8 cellular contexts compared by ENCODE assay signal in the genomic region with DNA sequence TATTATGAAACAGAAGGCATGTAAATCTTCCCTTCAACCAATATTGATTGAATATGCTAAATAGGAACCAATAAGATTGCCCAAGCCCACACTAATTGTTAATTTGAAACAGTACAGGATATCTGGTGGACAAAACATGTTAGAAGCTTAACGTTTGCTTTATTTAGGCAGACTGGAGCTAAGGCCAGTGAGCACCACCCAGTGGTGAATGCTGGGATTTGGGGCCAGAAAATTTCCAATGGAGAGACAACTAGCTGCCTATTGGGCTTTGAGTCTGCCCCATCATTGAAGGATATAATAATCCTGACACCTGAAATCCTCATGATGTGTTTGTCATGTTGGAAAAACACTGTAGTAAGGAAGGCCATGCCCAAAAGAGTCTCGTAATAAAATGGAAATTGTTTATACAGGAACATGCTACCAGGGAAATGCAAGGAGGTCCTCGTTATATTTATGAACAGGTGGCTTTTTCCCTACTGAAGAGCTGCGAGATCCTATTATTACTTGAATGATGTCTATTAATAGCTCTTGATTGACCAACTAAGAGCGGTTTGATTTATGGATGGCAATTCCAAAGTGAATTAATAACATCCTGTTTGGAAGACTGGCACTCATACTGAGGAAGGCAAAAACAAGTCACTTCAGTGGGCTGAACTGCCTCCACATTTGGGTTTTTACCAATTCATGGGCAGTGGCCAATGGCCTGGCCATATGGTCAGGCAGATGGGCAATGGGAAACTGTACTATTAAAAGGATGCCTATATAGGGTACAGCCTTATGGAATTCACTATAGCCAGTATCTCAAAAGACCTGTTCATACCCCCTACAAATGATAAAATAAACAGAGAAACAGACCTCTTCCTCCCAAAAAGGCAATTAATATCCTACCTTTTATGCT. TPM values are rescaled to one million over a fixed set of nuclear protein-coding genes. Genes with fewer than 3 reads are reported as not detected.
DNase-seq lines count a peak whose midpoint lies in the region; ATAC-seq, FAIRE-seq and TF ChIP-seq lines count a peak whose summit lies in the region.

No MANE protein-coding gene starts in this region.

- H3K4me3 Mint-ChIP-seq in Caco-2 (ENCODE audit: unreplicated experiment), result no peak overlapping the region

- CTCF ChIA-PET in Caco-2 (lab: Charles Lee) (interaction anchor here (1.0 to 1.3 kb wide), 4 partner anchors 102 to 239 kb away, joined by 3 to 5 read pairs (median 4); no protein-coding TSS in a partner anchor), HEK293 (lab: Yijun Ruan, JAX) (interaction anchor here (0.6 to 3.3 kb wide), 37 partner anchors 8 to 722 kb away, joined by 3 to 57 read pairs (median 4); partner anchors contain the start of gene CD33)

- intact Hi-C loops in Caco-2 (cut with micrococcal nuclease; ENCODE audit: unreplicated experiment), result loop anchor here (1.0 kb wide), 1 partner anchor 99 kb away; no protein-coding TSS in a partner anchor

- H3K9me3 Mint-ChIP-seq in Caco-2 (ENCODE audit: unreplicated experiment), result no peaks in the 10 kb centered on the region

- TF ChIP-seq CTCF in Caco-2 (IDR thresholded peaks at IDR 0.05; ENCODE audit: insufficient read depth in 1 of 2, low read depth in 1 of 2, low read length in 1 of 2, severe bottlenecking in 1 of 2, unreplicated experiment in 1 of 2), result peak; percentile 67 to 83
- TF ChIP-seq CTCF in HEK293 (tag by site-specific recombination; IDR thresholded peaks at IDR 0.05), result 0 out of 2 replicates have a peak, but pooled peaks have one; percentile 45

- H2BK120ac ChIP-seq in mesenchymal stem cell (ENCODE audit: low read depth, low read length), result no peak overlapping the region

- H3K4me2 ChIP-seq in mesenchymal stem cell (ENCODE audit: low read length, poor library complexity, severe bottlenecking), result no peak overlapping the region

- H3K14ac ChIP-seq in mesenchymal stem cell (ENCODE audit: low read length in 2 of 2), result no peak overlapping the region

- DNase-seq in Caco-2 (peak in 1 of 2 experiments; percentile 57), SK-MEL-5 (ENCODE audit: low read depth, low spot score) (peak; percentile 65), T47D (ENCODE audit: low read depth in 1 of 2, low spot score in 1 of 2) (peak; percentile 18 to 58), mesenchymal stem cell (peak; percentile 6), frontal cortex (ENCODE audit: low spot score in 2 of 2) (no peak)

- POLR2A ChIA-PET in Caco-2 (lab: Charles Lee) (interaction anchor here (0.6 kb wide), 1 partner anchor 100 kb away, joined by 5 read pairs; no protein-coding TSS in a partner anchor), HEK293 (lab: Yijun Ruan, JAX) (no interaction called here)

- no peaks in the 10 kb centered on the region for H3K27me3 ChIP-seq in Caco-2 (replicated peaks; ENCODE audit: control insufficient read depth, insufficient read depth, low read length)
- H3K27me3 ChIP-seq in mesenchymal stem cell (ENCODE audit: control insufficient read depth in 1 of 2, insufficient read depth in 1 of 2, low read length in 2 of 2), result peaks cover 0 to 34% of the 10 kb centered on the region in 2 experiments

- in situ Hi-C loops in SK-MEL-5 (cut with HindIII; ENCODE audit: low pct_unique_long_range_greater_than_20kb, low sequenced_read_pairs), result no loop called here
- in situ Hi-C loops in T47D (cut with HindIII; ENCODE audit: low pct_unique_long_range_greater_than_20kb, low sequenced_read_pairs), result no loop called here

- ATAC-seq in HG02588 (IDR thresholded peaks at IDR 0.05; ENCODE audit: unreplicated experiment) (no peak), GM18861 (IDR thresholded peaks at IDR 0.05; ENCODE audit: unreplicated experiment) (no peak)

- no peaks in the 10 kb centered on the region for H3K36me3 Mint-ChIP-seq in Caco-2 (ENCODE audit: insufficient read depth, unreplicated experiment)

- H2AFZ ChIP-seq in mesenchymal stem cell (ENCODE audit: low read depth, low read length), result no peak overlapping the region

- H3K4me3 ChIP-seq in Caco-2 (ENCODE audit: low read depth, low read length) (no peak overlapping the region), HEK293 (ENCODE audit: low read depth, low read length) (no peak overlapping the region), mesenchymal stem cell (ENCODE audit: insufficient read depth in 1 of 2, low read depth in 1 of 2, low read length in 2 of 2) (no peak overlapping the region)

- H2AK5ac ChIP-seq in mesenchymal stem cell (ENCODE audit: low read length, severe bottlenecking), result no peak overlapping the region

- H4K91ac ChIP-seq in mesenchymal stem cell (ENCODE audit: low read length), result no peak overlapping the region

- 28% methylated on average over 5 of the region's 5 CpGs for WGBS in mesenchymal stem cell

- H3K9me3 ChIP-seq in Caco-2 (peaks cover 15% of the 10 kb centered on the region), HEK293 (ENCODE audit: control insufficient read depth, insufficient read depth, low read depth, low read length) (no peaks in the 10 kb centered on the region), mesenchymal stem cell (ENCODE audit: control insufficient read depth, low read length) (no peaks in the 10 kb centered on the region)

- no peak overlapping the region for H3K18ac ChIP-seq in mesenchymal stem cell (ENCODE audit: low read depth in 1 of 2, low read length in 2 of 2)

- H3K27me3 Mint-ChIP-seq in Caco-2 (ENCODE audit: insufficient read depth, unreplicated experiment), result peaks cover 4% of the 10 kb centered on the region

- H3K36me3 ChIP-seq in Caco-2 (ENCODE audit: control insufficient read depth, insufficient read depth, low read length) (no peaks in the 10 kb centered on the region), HEK293 (ENCODE audit: control insufficient read depth in 2 of 2, insufficient read depth in 1 of 2, low read length in 2 of 2) (no peaks in the 10 kb centered on the region), mesenchymal stem cell (ENCODE audit: control insufficient read depth in 1 of 2, insufficient read depth in 2 of 2, low read depth in 1 of 2, low read length in 2 of 2) (no peaks in the 10 kb centered on the region)

- H2BK5ac ChIP-seq in mesenchymal stem cell (ENCODE audit: low read depth, low read length, poor library complexity, severe bottlenecking), result no peak overlapping the region

- H4K8ac ChIP-seq in mesenchymal stem cell (ENCODE audit: low read length), result no peak overlapping the region

- no peaks in the 10 kb centered on the region for H3K4me1 Mint-ChIP-seq in Caco-2 (ENCODE audit: low read depth, unreplicated experiment)

- no peak overlapping the region for H2BK12ac ChIP-seq in mesenchymal stem cell (ENCODE audit: low read length in 2 of 2)

- no peak overlapping the region for H3K4ac ChIP-seq in mesenchymal stem cell (ENCODE audit: low read depth in 1 of 2, low read length in 2 of 2)

- H3K27ac ChIP-seq in HEK293 (ENCODE audit: extremely low read depth, low read depth, low read length) (no peak overlapping the region), mesenchymal stem cell (ENCODE audit: low read length, poor library complexity, severe bottlenecking) (no peak overlapping the region)

- no peak overlapping the region for H2BK15ac ChIP-seq in mesenchymal stem cell (ENCODE audit: low read depth, poor library complexity, severe bottlenecking)

- no peak overlapping the region for H3K27ac Mint-ChIP-seq in Caco-2 (ENCODE audit: unreplicated experiment)

- no peak overlapping the region for H3K23ac ChIP-seq in mesenchymal stem cell (ENCODE audit: low read length in 2 of 2)

- H3K79me1 ChIP-seq in mesenchymal stem cell (replicated peaks; ENCODE audit: low read length, poor library complexity, severe bottlenecking), result no peaks in the 10 kb centered on the region

- FAIRE-seq in frontal cortex (lab: Jason Lieb, UNC), result no peak

- no peak overlapping the region for H3K9ac ChIP-seq in mesenchymal stem cell (ENCODE audit: low read length)

- no TSS peak for BruUV-seq in Caco-2 (replicated peaks; lab: Mats Ljungman, UMichigan)

- H3K4me1 ChIP-seq in Caco-2, result no peaks in the 10 kb centered on the region
- H3K4me1 ChIP-seq in HEK293 (ENCODE audit: control insufficient read depth, insufficient read depth, low read length), result no peaks in the 10 kb centered on the region
- no peaks in the 10 kb centered on the region for H3K4me1 ChIP-seq in mesenchymal stem cell (ENCODE audit: control insufficient read depth, insufficient read depth, low read depth, low read length)

TF ChIP-seq in HEK293, 187 proteins besides CTCF, POLR2A, EP300 and RAD21 (continues in another document):
- TF ChIP-seq ZNF660 (tag by site-specific recombination; IDR thresholded peaks at IDR 0.05), result 0 out of 2 replicates have a peak, but pooled peaks have one; percentile 19
- TF ChIP-seq ZNF488 (tag by site-specific recombination; IDR thresholded peaks at IDR 0.05), result no peak
- TF ChIP-seq ZNF623 (tag by site-specific recombination; IDR thresholded peaks at IDR 0.05), result no peak
- no peak for TF ChIP-seq SETDB1 (IDR thresholded peaks at IDR 0.05; ENCODE audit: insufficient read length, low read length)

RNA-seq across cellular contexts. Expression of gene SIGLECL1, which starts 8.7 kb away (rescaled TPM):
- total RNA-seq in Caco-2 (2022) (not detected in 2 replicates), frontal cortex (not detected)
- total RNA-seq in SK-MEL-5 (2014; rRNA removed; shearing (Covaris generic)), result not detected in 2 replicates
- polyA plus RNA-seq in SK-MEL-5 (2015; cell fraction: cytosol; rRNA removed), result not detected in 2 replicates
- polyA plus RNA-seq in SK-MEL-5 (2015; cell fraction: nucleus; rRNA removed), result not detected in 2 replicates
- polyA plus RNA-seq in mesenchymal stem cell (2013, experiment 1 of 2), result not detected
- polyA plus RNA-seq in mesenchymal stem cell (2013, experiment 2 of 2), result not detected

RNA-seq across cellular contexts. Expression of gene CD33, which starts 34.7 kb away (rescaled TPM):
- total RNA-seq in Caco-2 (2022) (not detected in 2 replicates), frontal cortex (0.41 TPM)
- 0.19 and 0.63 TPM in 2 replicates for total RNA-seq in SK-MEL-5 (2014; rRNA removed; shearing (Covaris generic))
- 0.23 and 0.46 TPM in 2 replicates for polyA plus RNA-seq in SK-MEL-5 (2015; cell fraction: cytosol; rRNA removed)
- polyA plus RNA-seq in SK-MEL-5 (2015; cell fraction: nucleus; rRNA removed), result 0.39 and 1.1 TPM in 2 replicates
- polyA plus RNA-seq in mesenchymal stem cell (2013, experiment 1 of 2), result not detected
- polyA plus RNA-seq in mesenchymal stem cell (2013, experiment 2 of 2), result not detected

RNA-seq across cellular contexts. Expression of gene IGLON5, which starts 51.8 kb away (rescaled TPM):
- total RNA-seq in Caco-2 (2022) (not detected in 2 replicates), frontal cortex (4.1 TPM)
- 0.11 TPM in 1 of 2 replicates, not detected in the other for total RNA-seq in SK-MEL-5 (2014; rRNA removed; shearing (Covaris generic))
- 0.15 TPM in 1 of 2 replicates, not detected in the other for polyA plus RNA-seq in SK-MEL-5 (2015; cell fraction: cytosol; rRNA removed)
- polyA plus RNA-seq in SK-MEL-5 (2015; cell fraction: nucleus; rRNA removed), result not detected in 2 replicates
- 0.08 TPM for polyA plus RNA-seq in mesenchymal stem cell (2013, experiment 1 of 2)
- 0.08 TPM for polyA plus RNA-seq in mesenchymal stem cell (2013, experiment 2 of 2)

Comparison
In these comparisons a context has a peak if more than half of its experiments do, and no peak if none do; other contexts are left out.
1. DNase-seq: peak in SK-MEL-5 (single experiment), T47D (2 of 2) and mesenchymal stem cell (single experiment); none in frontal cortex (0 of 2).